23 cellular contexts compared by ENCODE assay signal in the genomic region with DNA sequence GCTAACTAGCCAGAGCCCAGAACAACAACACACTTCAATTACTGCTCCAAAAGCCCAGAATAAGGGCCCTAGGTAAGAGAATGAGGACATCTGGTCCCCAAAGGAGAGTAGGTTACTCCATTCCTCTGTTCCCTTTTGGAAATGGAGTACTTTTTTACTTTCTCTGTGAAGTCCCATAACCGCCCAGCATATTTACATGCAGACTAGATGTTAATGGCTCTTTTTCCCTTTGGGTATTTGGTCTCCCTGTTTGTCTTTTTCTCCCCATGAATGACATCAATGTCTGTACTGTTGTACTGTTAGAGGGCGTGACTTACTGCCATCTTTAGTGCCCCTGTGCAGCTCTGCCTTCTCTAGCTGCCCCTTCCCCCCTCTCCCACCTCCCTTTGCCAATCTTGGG. TPM values are rescaled to one million over a fixed set of nuclear protein-coding genes. Genes with fewer than 3 reads are reported as not detected.
DNase-seq lines count a peak whose midpoint lies in the region; ATAC-seq, FAIRE-seq and TF ChIP-seq lines count a peak whose summit lies in the region.
"Had no signal": no experiment of that assay in that cellular context is flagged by ENCODE, and none has a peak within 500 bp of the region (broad histone marks: within the 10 kb centered on the region; RNA-seq: fewer than 3 reads in every experiment).

No MANE protein-coding gene starts in this region.

- H3K9me2 ChIP-seq in neural cell (ENCODE audit: insufficient read depth, low read length), result no peaks in the 10 kb centered on the region

- H3F3A ChIP-seq in neural cell (ENCODE audit: insufficient read depth, low read length, poor library complexity, severe bottlenecking), result no peaks in the 10 kb centered on the region

- POLR2A ChIA-PET in MCF 10A (lab: Yijun Ruan, JAX) (interaction anchor here (1.0 to 1.1 kb wide), 2 partner anchors 27 to 90 kb away, joined by 3 to 4 read pairs; partner anchors contain the start of gene SOCS7), T-cell (lab: Charles Lee) (no interaction called here)

- no peak for ATAC-seq in T-cell (replicated peaks in 1 of 4)
- ATAC-seq: gastrocnemius medialis had no signal

- no peak overlapping the region for H3K9ac ChIP-seq in neural cell (ENCODE audit: low read length)

- no peaks in the 10 kb centered on the region for H3K9me3 ChIP-seq in breast epithelium
- H3K9me3 ChIP-seq in neural cell (ENCODE audit: low read length), result no peaks in the 10 kb centered on the region
- no peaks in the 10 kb centered on the region for H3K9me3 ChIP-seq in tibial nerve
- H3K9me3 ChIP-seq: gastrocnemius medialis, SJSA1 had no signal

- no peak overlapping the region for H2AFZ ChIP-seq in neural cell (ENCODE audit: low read depth, low read length)

- TF ChIP-seq POLR2A in breast epithelium (IDR thresholded peaks at IDR 0.05) (no peak), tibial nerve (IDR thresholded peaks at IDR 0.05) (no peak)

- no peaks in the 10 kb centered on the region for H4K20me1 ChIP-seq in neural cell (ENCODE audit: insufficient read depth)

- no peak for TF ChIP-seq RAD21 in neural cell (conservative IDR thresholded peaks at IDR 0.05)

- H3K27ac ChIP-seq in breast epithelium (peak overlapping the region; percentile 65 to 70), dorsolateral prefrontal cortex (peak overlapping the region in 58 of 59 donors; percentile 13 to 92 (median 80)), neural cell (ENCODE audit: low read length) (peak overlapping the region; percentile 12), tibial nerve (peak overlapping the region; percentile 9 to 90 (median 75))
- H3K27ac ChIP-seq: gastrocnemius medialis, SJSA1 had no signal

- no peak for TF ChIP-seq CTCF in breast epithelium (IDR thresholded peaks at IDR 0.05)
- no peak for TF ChIP-seq CTCF in MCF 10A (IDR thresholded peaks at IDR 0.05; ENCODE audit: unreplicated experiment)
- no peak for TF ChIP-seq CTCF in dorsolateral prefrontal cortex (IDR thresholded peaks at IDR 0.05 in 54 of 56, conservative IDR thresholded peaks at IDR 0.05 in 2 of 56; ENCODE audit: low read depth in 1 of 56, partially characterized antibody in 56 of 56)
- TF ChIP-seq CTCF in neural cell (IDR thresholded peaks at IDR 0.05; ENCODE audit: poor library complexity, severe bottlenecking), result no peak
- TF ChIP-seq CTCF in tibial nerve (IDR thresholded peaks at IDR 0.05), result no peak

- no TSS peak for BruUV-seq in MCF 10A (replicated peaks; lab: Mats Ljungman, UMichigan)

- DNase-seq in breast epithelium (ENCODE audit: low spot score in 2 of 2) (no peak), MCF 10A (ENCODE audit: unreplicated experiment) (no peak), dorsolateral prefrontal cortex (no peak), tibial nerve (ENCODE audit: low spot score in 2 of 2) (no peak), T-cell (no peak), frontal cortex (ENCODE audit: low spot score in 2 of 2) (no peak)
- DNase-seq in activated T-helper 1 cell treated with anti-CD3 and anti-CD28 coated beads, Interleukin-12 subunit alpha, Interleukin-12 subunit beta, Interleukin-2, Interleukin-4 antibody, amounts not matched to agents 30 ng/mL and 10 ng/mL and 1 ng/mL, durations not matched to agents 14 hours and 24 hours and 36 hours (ENCODE audit: low spot score), result no peak
- DNase-seq: activated CD4-positive, alpha-beta T cell treated with anti-CD3 and anti-CD28 coated beads for 1 hour; activated naive CD8-positive, alpha-beta T cell treated with anti-CD3 and anti-CD28 coated beads for 36 hours; gastrocnemius medialis; MM.1S; NCI-H146; stimulated activated CD4-positive, alpha-beta T cell treated with anti-CD3 and anti-CD28 coated beads, Interleukin-1b, Interleukin-23, amount 100 ng/mL, for 48 hours; T1000 had no signal

- H3K4me3 ChIP-seq in breast epithelium (no peak overlapping the region), dorsolateral prefrontal cortex (peak overlapping the region in 3 of 59 donors; percentile 8 to 18 (median 15)), neural cell (ENCODE audit: low read length) (no peak overlapping the region), tibial nerve (no peak overlapping the region)
- H3K4me3 ChIP-seq: gastrocnemius medialis, GM12878, SJSA1 had no signal

- H3K4me3 Mint-ChIP-seq in MCF 10A (ENCODE audit: unreplicated experiment) (no peak overlapping the region), T-cell (no peak overlapping the region)
- no peak overlapping the region for H3K4me3 Mint-ChIP-seq in activated T-helper 1 cell treated with anti-CD3 and anti-CD28 coated beads, Interleukin-12 subunit alpha, Interleukin-12 subunit beta, Interleukin-2, Interleukin-4 antibody, amounts not matched to agents 30 ng/mL and 10 ng/mL and 1 ng/mL, durations not matched to agents 14 hours and 24 hours and 36 hours
- H3K4me3 Mint-ChIP-seq: activated naive CD8-positive, alpha-beta T cell treated with anti-CD3 and anti-CD28 coated beads for 36 hours; stimulated activated naive CD8-positive, alpha-beta T cell treated with anti-CD3 and anti-CD28 coated beads, Interleukin-15, Interleukin-2, amounts not matched to agents 100 ng/mL and 50 ng/mL, for 24 hours had no signal

- CTCF ChIA-PET in MCF 10A (lab: Yijun Ruan, JAX) (interaction anchor here (0.9 to 5.2 kb wide), 2 partner anchors 8 to 9 kb away, joined by 5 to 49 read pairs; no protein-coding TSS in a partner anchor), T-cell (lab: Charles Lee) (interaction anchor here in 1 of 2 donors (0.9 kb wide), 1 partner anchor 9 kb away, joined by 3 read pairs; no protein-coding TSS in a partner anchor)

- H3K36me3 ChIP-seq in breast epithelium, result no peaks in the 10 kb centered on the region
- no peaks in the 10 kb centered on the region for H3K36me3 ChIP-seq in neural cell (ENCODE audit: insufficient read depth, low read length)
- peaks cover 0 to 41% (median 10%) of the 10 kb centered on the region in 3 donors for H3K36me3 ChIP-seq in tibial nerve

- H3K4me1 ChIP-seq in breast epithelium (peaks cover 6% of the 10 kb centered on the region in 2 donors), tibial nerve (peaks cover 0 to 51% (median 22%) of the 10 kb centered on the region in 4 donors)
- H3K4me1 ChIP-seq: gastrocnemius medialis, SJSA1 had no signal

- no peak for TF ChIP-seq EP300 in neural cell (conservative IDR thresholded peaks at IDR 0.05; ENCODE audit: poor library complexity, severe bottlenecking)
- no peak for TF ChIP-seq EP300 in tibial nerve (IDR thresholded peaks at IDR 0.05)

- 43 to 51% methylated on average over 2 of the region's 2 CpGs for WGBS in tibial nerve, 2 donors

- no peak for FAIRE-seq in frontal cortex (lab: Jason Lieb, UNC)
- FAIRE-seq: GM12878, GM19239, H54, urothelium cell line had no signal

- H3K79me2 ChIP-seq in neural cell (replicated peaks; ENCODE audit: insufficient read depth, low read length), result no peaks in the 10 kb centered on the region

- H3K27me3 Mint-ChIP-seq in MCF 10A (ENCODE audit: insufficient read depth, unreplicated experiment), result peaks cover 33% of the 10 kb centered on the region
- H3K27me3 Mint-ChIP-seq in activated T-helper 1 cell treated with anti-CD3 and anti-CD28 coated beads, Interleukin-12 subunit alpha, Interleukin-12 subunit beta, Interleukin-2, Interleukin-4 antibody, amounts not matched to agents 30 ng/mL and 10 ng/mL and 1 ng/mL, durations not matched to agents 14 hours and 24 hours and 36 hours (ENCODE audit: insufficient read depth), result peaks cover 2% of the 10 kb centered on the region
- H3K27me3 Mint-ChIP-seq in T-cell, result no peaks in the 10 kb centered on the region
- H3K27me3 Mint-ChIP-seq: activated naive CD8-positive, alpha-beta T cell treated with anti-CD3 and anti-CD28 coated beads for 36 hours; stimulated activated naive CD8-positive, alpha-beta T cell treated with anti-CD3 and anti-CD28 coated beads, Interleukin-15, Interleukin-2, amounts not matched to agents 100 ng/mL and 50 ng/mL, for 24 hours had no signal

- H3K9me3 Mint-ChIP-seq in MCF 10A (ENCODE audit: unreplicated experiment) (no peaks in the 10 kb centered on the region), T-cell (no peaks in the 10 kb centered on the region)
- H3K9me3 Mint-ChIP-seq in activated T-helper 1 cell treated with anti-CD3 and anti-CD28 coated beads, Interleukin-12 subunit alpha, Interleukin-12 subunit beta, Interleukin-2, Interleukin-4 antibody, amounts not matched to agents 30 ng/mL and 10 ng/mL and 1 ng/mL, durations not matched to agents 14 hours and 24 hours and 36 hours, result no peaks in the 10 kb centered on the region
- H3K9me3 Mint-ChIP-seq: activated naive CD8-positive, alpha-beta T cell treated with anti-CD3 and anti-CD28 coated beads for 36 hours; stimulated activated naive CD8-positive, alpha-beta T cell treated with anti-CD3 and anti-CD28 coated beads, Interleukin-15, Interleukin-2, amounts not matched to agents 100 ng/mL and 50 ng/mL, for 24 hours had no signal

- H3K4me1 Mint-ChIP-seq in MCF 10A (ENCODE audit: insufficient read depth, unreplicated experiment) (peaks cover 14% of the 10 kb centered on the region), T-cell (peaks cover 2 to 24% (median 10%) of the 10 kb centered on the region in 3 donors)
- H3K4me1 Mint-ChIP-seq in activated T-helper 1 cell treated with anti-CD3 and anti-CD28 coated beads, Interleukin-12 subunit alpha, Interleukin-12 subunit beta, Interleukin-2, Interleukin-4 antibody, amounts not matched to agents 30 ng/mL and 10 ng/mL and 1 ng/mL, durations not matched to agents 14 hours and 24 hours and 36 hours (ENCODE audit: low read depth), result no peaks in the 10 kb centered on the region

- H3K36me3 Mint-ChIP-seq in MCF 10A (ENCODE audit: insufficient read depth, unreplicated experiment) (peaks cover 42% of the 10 kb centered on the region), T-cell (peaks cover 19% of the 10 kb centered on the region)
- peaks cover 18% of the 10 kb centered on the region for H3K36me3 Mint-ChIP-seq in activated T-helper 1 cell treated with anti-CD3 and anti-CD28 coated beads, Interleukin-12 subunit alpha, Interleukin-12 subunit beta, Interleukin-2, Interleukin-4 antibody, amounts not matched to agents 30 ng/mL and 10 ng/mL and 1 ng/mL, durations not matched to agents 14 hours and 24 hours and 36 hours (ENCODE audit: low read depth)

- no peak overlapping the region for H3K4me2 ChIP-seq in neural cell (ENCODE audit: low read length)

- H3K27me3 ChIP-seq in breast epithelium (no peaks in the 10 kb centered on the region), dorsolateral prefrontal cortex (no peaks in the 10 kb centered on the region), neural cell (ENCODE audit: insufficient read depth, low read depth, low read length) (no peaks in the 10 kb centered on the region), tibial nerve (peaks cover 0 to 6% of the 10 kb centered on the region in 2 donors)
- H3K27me3 ChIP-seq: gastrocnemius medialis, SJSA1 had no signal

- no peak overlapping the region for H3K27ac Mint-ChIP-seq in MCF 10A (ENCODE audit: low read depth, unreplicated experiment)
- no peak overlapping the region for H3K27ac Mint-ChIP-seq in activated T-helper 1 cell treated with anti-CD3 and anti-CD28 coated beads, Interleukin-12 subunit alpha, Interleukin-12 subunit beta, Interleukin-2, Interleukin-4 antibody, amounts not matched to agents 30 ng/mL and 10 ng/mL and 1 ng/mL, durations not matched to agents 14 hours and 24 hours and 36 hours
- no peak overlapping the region for H3K27ac Mint-ChIP-seq in T-cell

- intact Hi-C loops in breast epithelium (cut with DNase I; ENCODE audit: low total_unique reads), result no loop called here
- intact Hi-C loops in MCF 10A (cut with micrococcal nuclease), result no loop called here
- intact Hi-C loops in dorsolateral prefrontal cortex (cut with DNase I), result no loop called here
- intact Hi-C loops in activated T-helper 1 cell treated with anti-CD3 and anti-CD28 coated beads, Interleukin-12 subunit alpha, Interleukin-12 subunit beta, Interleukin-2, Interleukin-4 antibody, amounts not matched to agents 30 ng/mL and 10 ng/mL and 1 ng/mL, durations not matched to agents 14 hours and 24 hours and 36 hours (cut with micrococcal nuclease), result no loop called here

RNA-seq across cellular contexts. Expression of gene GPR179, which starts 19.0 kb away (rescaled TPM):
- under 1 TPM; under 0.01 TPM for total RNA-seq in breast epithelium
- 0.09 and 0.37 TPM in 2 replicates for total RNA-seq in MCF 10A (2022)
- total RNA-seq in dorsolateral prefrontal cortex, result 10 to 100 TPM in 66 of 120 experiments, 1 to 10 TPM in 54; 3.5 to 22.7 (median 10.9) TPM
- polyA plus RNA-seq in neural cell, result not detected in 2 replicates
- polyA minus RNA-seq in neural cell, result under 0.01 and 0.12 TPM in 2 replicates
- total RNA-seq in tibial nerve, result under 1 TPM in 3 of 4 donors, not detected in 1; 0.21 to 0.78 (median 0.44) TPM
- total RNA-seq in activated T-helper 1 cell treated with anti-CD3 and anti-CD28 coated beads, Interleukin-12 subunit alpha, Interleukin-12 subunit beta, Interleukin-2, Interleukin-4 antibody, amounts not matched to agents 30 ng/mL and 10 ng/mL and 1 ng/mL, durations not matched to agents 14 hours and 24 hours and 36 hours, result 0.03 TPM in 1 of 2 replicates, not detected in the other
- total RNA-seq in T-cell, result under 1 TPM in 4 of 5 donors, not detected in 1; 0.03 to 0.53 (median 0.08) TPM
- total RNA-seq in frontal cortex, result 1.2 TPM
- total RNA-seq: A172, dermis microvascular lymphatic vessel endothelial cell had no signal

RNA-seq across cellular contexts. Expression of gene SOCS7, which starts 26.9 kb away (rescaled TPM):
- total RNA-seq in breast epithelium (10 to 100 TPM in 2 of 3 donors, 1 to 10 TPM in 1; 9.9 to 24.0 (median 14.7) TPM), MCF 10A (2022) (26.2 and 32.1 TPM in 2 replicates), dorsolateral prefrontal cortex (10 to 100 TPM; 34.3 to 82.0 (median 51.3) TPM), tibial nerve (10 to 100 TPM; 14.7 to 26.4 (median 17.8) TPM), T-cell (10 to 100 TPM; 18.9 to 24.5 (median 20.7) TPM), frontal cortex (51.0 TPM)
- polyA plus RNA-seq in neural cell, result 23.7 and 28.6 TPM in 2 replicates
- polyA minus RNA-seq in neural cell, result 49.0 and 56.5 TPM in 2 replicates
- 30.4 and 32.3 TPM in 2 replicates for total RNA-seq in activated T-helper 1 cell treated with anti-CD3 and anti-CD28 coated beads, Interleukin-12 subunit alpha, Interleukin-12 subunit beta, Interleukin-2, Interleukin-4 antibody, amounts not matched to agents 30 ng/mL and 10 ng/mL and 1 ng/mL, durations not matched to agents 14 hours and 24 hours and 36 hours

RNA-seq across cellular contexts. Expression of gene MRPL45, which starts 27.8 kb away (rescaled TPM):
- total RNA-seq in breast epithelium (10 to 100 TPM; 27.9 to 42.9 (median 36.8) TPM), MCF 10A (2022) (37.2 and 48.4 TPM in 2 replicates), dorsolateral prefrontal cortex (10 to 100 TPM; 14.5 to 30.6 (median 22.6) TPM), tibial nerve (10 to 100 TPM; 17.4 to 29.3 (median 24.2) TPM), T-cell (10 to 100 TPM; 16.3 to 21.7 (median 19.5) TPM), frontal cortex (36.3 TPM)
- 27.5 and 31.7 TPM in 2 replicates for polyA plus RNA-seq in neural cell
- 23.1 and 26.4 TPM in 2 replicates for polyA minus RNA-seq in neural cell
- total RNA-seq in activated T-helper 1 cell treated with anti-CD3 and anti-CD28 coated beads, Interleukin-12 subunit alpha, Interleukin-12 subunit beta, Interleukin-2, Interleukin-4 antibody, amounts not matched to agents 30 ng/mL and 10 ng/mL and 1 ng/mL, durations not matched to agents 14 hours and 24 hours and 36 hours, result 41.8 and 43.1 TPM in 2 replicates

Comparison
In these comparisons a context has a peak if more than half of its experiments do, and no peak if none do; other contexts are left out.
1. H3K27ac ChIP-seq: peak in every context shown above with its lines; median percentile 80 in dorsolateral prefrontal cortex; 75 in tibial nerve; 68 in breast epithelium; 12 in neural cell.